ENCODE assay signal across 25 cellular contexts in the genomic region with DNA sequence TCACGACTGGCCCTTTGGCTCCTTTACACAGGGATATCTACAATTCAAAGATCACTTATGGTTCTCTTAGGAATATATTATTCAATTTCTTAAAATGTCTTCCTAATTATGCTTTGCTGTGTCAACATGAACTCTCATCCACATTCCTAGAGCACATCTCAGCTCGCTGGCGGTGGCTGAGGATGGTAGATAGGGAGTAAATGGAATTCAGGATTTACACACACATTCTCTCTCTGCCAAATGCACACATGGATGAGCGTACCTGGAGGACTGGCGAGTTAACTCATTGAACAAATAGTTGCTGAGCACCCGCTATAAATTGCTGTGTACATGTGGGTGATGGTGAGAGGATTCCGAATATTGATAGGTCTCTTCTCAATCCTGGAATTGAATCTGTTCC. TPM values are rescaled to one million over a fixed set of nuclear protein-coding genes. Genes with fewer than 3 reads are reported as not detected.
"Had no signal": no experiment of that assay in that cellular context is flagged by ENCODE, and none has a peak within 500 bp of the region (broad histone marks: within the 10 kb centered on the region; RNA-seq: fewer than 3 reads in every experiment).

No MANE protein-coding gene starts in this region.

- ATAC-seq: body of pancreas; left ventricle myocardium superior; natural killer cell; stimulated activated naive B cell treated with anti-CD40 and anti-IgM and Interleukin-4, amounts not matched to agents 10 μg/mL and 1 μg/mL and 100 μg/mL, for 72 hours; T-helper 17 cell had no signal

- H3K36me3 Mint-ChIP-seq: natural killer cell had no signal

- H3K4me3 ChIP-seq: body of pancreas, thoracic aorta had no signal

- H3K9me3 ChIP-seq: body of pancreas, thoracic aorta had no signal

- H3K9me3 Mint-ChIP-seq: activated B cell treated with CpG ODN at 0.5 μM for 24 hours; activated CD4-positive, alpha-beta memory T cell treated with anti-CD3 and anti-CD28 coated beads for 36 hours; natural killer cell; stimulated activated naive B cell treated with anti-CD40 and anti-IgM and Interleukin-4, amounts not matched to agents 10 μg/mL and 1 μg/mL and 100 μg/mL, for 72 hours; type B pancreatic cell had no signal

- H3K27ac ChIP-seq: body of pancreas, thoracic aorta had no signal

- H3K27me3 ChIP-seq: body of pancreas had no signal

- H3K27ac Mint-ChIP-seq: activated B cell treated with CpG ODN at 0.5 μM for 24 hours; activated CD4-positive, alpha-beta memory T cell treated with anti-CD3 and anti-CD28 coated beads for 36 hours; natural killer cell; stimulated activated naive B cell treated with anti-CD40 and anti-IgM and Interleukin-4, amounts not matched to agents 10 μg/mL and 1 μg/mL and 100 μg/mL, for 72 hours; T-helper 17 cell had no signal

- DNase-seq: activated B cell treated with CpG ODN at 0.5 μM for 24 hours; activated CD4-positive, alpha-beta memory T cell treated with anti-CD3 and anti-CD28 coated beads for 36 hours; activated CD4-positive, alpha-beta T cell treated with anti-CD3 and anti-CD28 coated beads for 4 hours; activated gamma-delta T cell; activated naive CD4-positive, alpha-beta T cell treated with anti-CD3 and anti-CD28 coated beads, Interleukin-2, amount 50 U/mL, for 16 hours; activated T-cell treated with anti-CD3 and anti-CD28 coated beads for 4 hours; anterior cingulate cortex; body of pancreas; erythroblast; hippocampal formation; kidney glomerular epithelial cell; left ventricle myocardium superior; midbrain; natural killer cell; retina; stimulated activated CD4-positive, alpha-beta T cell treated with anti-CD3 and anti-CD28 coated beads, Interleukin-2, amount 100 ng/mL, for 48 hours; stimulated activated CD8-positive, alpha-beta memory T cell treated with anti-CD3 and anti-CD28 coated beads, Interleukin-4, amount 100 ng/mL, for 48 hours; stimulated activated naive B cell treated with anti-CD40 and anti-IgM and Interleukin-4, amounts not matched to agents 10 μg/mL and 1 μg/mL and 100 μg/mL, for 72 hours; T-helper 17 cell had no signal

- H3K4me3 Mint-ChIP-seq: activated B cell treated with CpG ODN at 0.5 μM for 24 hours; activated CD4-positive, alpha-beta memory T cell treated with anti-CD3 and anti-CD28 coated beads for 36 hours; natural killer cell; stimulated activated naive B cell treated with anti-CD40 and anti-IgM and Interleukin-4, amounts not matched to agents 10 μg/mL and 1 μg/mL and 100 μg/mL, for 72 hours; T-helper 17 cell; type B pancreatic cell had no signal

- H3K27me3 Mint-ChIP-seq: activated B cell treated with CpG ODN at 0.5 μM for 24 hours; activated CD4-positive, alpha-beta memory T cell treated with anti-CD3 and anti-CD28 coated beads for 36 hours; stimulated activated naive B cell treated with anti-CD40 and anti-IgM and Interleukin-4, amounts not matched to agents 10 μg/mL and 1 μg/mL and 100 μg/mL, for 72 hours; T-helper 17 cell; type B pancreatic cell had no signal

RNA-seq across cellular contexts. Expression of a gene that starts 27.7 kb away (rescaled TPM):
- total RNA-seq: body of pancreas had no signal

RNA-seq across cellular contexts. Expression of a gene that starts 49.3 kb away (rescaled TPM):
- total RNA-seq: activated B cell treated with CpG ODN at 0.5 μM for 24 hours; activated CD4-positive, alpha-beta memory T cell treated with anti-CD3 and anti-CD28 coated beads for 36 hours; body of pancreas; cardiac septum; chondrocyte; left ventricle myocardium superior; natural killer cell; osteoblast; posterior vena cava; T-helper 17 cell; thoracic aorta had no signal
